Comparison of ENCODE assay signal across 13 cellular contexts in the genomic region with DNA sequence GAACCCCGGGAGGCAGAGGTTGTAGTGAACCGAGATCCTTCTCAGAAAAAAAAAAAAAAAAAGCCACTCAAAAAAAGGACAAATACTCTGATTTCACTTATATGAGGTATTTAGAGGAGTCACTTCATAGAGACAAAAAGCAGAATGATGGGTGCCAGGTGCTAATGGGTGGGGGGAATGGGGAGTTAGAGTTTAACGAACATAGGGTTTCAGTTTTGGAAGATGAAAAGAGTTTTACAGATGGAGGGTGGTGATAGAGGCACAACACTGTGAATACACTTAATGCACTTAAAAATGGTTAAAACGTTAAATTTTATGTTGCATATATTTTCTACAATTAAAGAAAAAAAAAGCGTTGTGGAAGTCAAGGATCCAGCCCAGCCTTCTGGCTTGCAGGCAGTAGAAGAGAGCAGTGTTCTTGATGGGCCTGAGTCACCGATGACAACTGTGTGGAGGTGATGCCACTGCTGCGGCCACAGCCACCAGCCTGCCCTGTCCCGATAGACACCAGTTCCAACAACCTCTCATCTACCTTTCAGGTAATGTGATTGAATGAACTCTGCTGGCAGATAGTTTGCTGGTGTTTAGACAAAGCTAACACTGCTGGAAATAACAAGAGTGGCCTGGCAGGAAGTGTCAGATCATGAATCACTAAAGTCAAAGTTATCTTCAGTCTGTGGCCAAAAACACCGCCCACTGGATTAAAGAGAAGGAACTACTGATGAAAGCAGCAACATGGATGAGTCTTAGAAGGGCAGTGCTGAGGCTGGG. TPM values are rescaled to one million over a fixed set of nuclear protein-coding genes. Genes with fewer than 3 reads are reported as not detected.
DNase-seq lines count a peak whose midpoint lies in the region; ATAC-seq, FAIRE-seq and TF ChIP-seq lines count a peak whose summit lies in the region.
"Had no signal": no experiment of that assay in that cellular context is flagged by ENCODE, and none has a peak within 500 bp of the region (broad histone marks: within the 10 kb centered on the region; RNA-seq: fewer than 3 reads in every experiment).

No MANE protein-coding gene starts in this region.

- POLR2A ChIA-PET in MCF 10A (lab: Yijun Ruan, JAX) = interaction anchor here (0.6 kb wide), 1 partner anchor 417 kb away, joined by 3 read pairs; no protein-coding TSS in a partner anchor

- H3K4me1 Mint-ChIP-seq in MCF 10A (ENCODE audit: insufficient read depth, unreplicated experiment) (peaks cover 9% of the 10 kb centered on the region), T-helper 17 cell (peaks cover 5% of the 10 kb centered on the region)
- H3K4me1 Mint-ChIP-seq in stimulated activated naive CD8-positive, alpha-beta T cell treated with anti-CD3 and anti-CD28 coated beads, Interleukin-15, amount 100 ng/mL, for 72 hours = peaks cover 7% of the 10 kb centered on the region

- 84 to 85% methylated on average over 9 of the region's 9 CpGs for WGBS in pancreas, 2 donors

- H3K27ac Mint-ChIP-seq in MCF 10A (ENCODE audit: low read depth, unreplicated experiment) (no peak overlapping the region), T-helper 17 cell (no peak overlapping the region)
- H3K27ac Mint-ChIP-seq in stimulated activated naive CD8-positive, alpha-beta T cell treated with anti-CD3 and anti-CD28 coated beads, Interleukin-15, amount 100 ng/mL, for 72 hours = no peak overlapping the region

- DNase-seq in MCF 10A (ENCODE audit: unreplicated experiment) (peak; percentile 42), breast epithelium (ENCODE audit: low spot score in 2 of 2) (no peak), T-helper 17 cell (no peak), NCI-H1417 (lab: John Stamatoyannopoulos, UW) (no peak), G401 (ENCODE audit: low spot score) (no peak), pancreas (no peak)
- DNase-seq in stimulated activated naive CD8-positive, alpha-beta T cell treated with anti-CD3 and anti-CD28 coated beads, Interleukin-15, amount 100 ng/mL, for 72 hours = peak in 1 of 2 donors; percentile 11
- DNase-seq: NCI-H187 treated with DMSO at 0.1 percent for 48 hours, Peyer's patch had no signal

- no peak for TF ChIP-seq POLR2A in breast epithelium (IDR thresholded peaks at IDR 0.05)

- CTCF ChIA-PET in MCF 10A (lab: Yijun Ruan, JAX) = no interaction called here

- FAIRE-seq in pancreas (lab: Jason Lieb, UNC) = no peak
- FAIRE-seq: GM12878 had no signal

- H3K9me3 ChIP-seq in breast epithelium (no peaks in the 10 kb centered on the region), T-helper 17 cell (ENCODE audit: control insufficient read depth, low read length, poor library complexity, severe bottlenecking) (no peaks in the 10 kb centered on the region), pancreas (no peaks in the 10 kb centered on the region)
- H3K9me3 ChIP-seq: BLaER1 treated with 17β-estradiol and CSF1 and Interleukin-3, amounts not matched to agents 10 nM and 100 nM; Peyer's patch had no signal

- H3K4me3 ChIP-seq in breast epithelium = no peak overlapping the region
- no peak overlapping the region for H3K4me3 ChIP-seq in pancreas
- H3K4me3 ChIP-seq: BLaER1 treated with 17β-estradiol and CSF1 and Interleukin-3, amounts not matched to agents 10 nM and 100 nM; GM12878; Peyer's patch had no signal

- in situ Hi-C loops in G401 (cut with HindIII; ENCODE audit: low sequenced_read_pairs) = no loop called here

- H3K9me3 Mint-ChIP-seq in MCF 10A (ENCODE audit: unreplicated experiment) = no peaks in the 10 kb centered on the region
- no peaks in the 10 kb centered on the region for H3K9me3 Mint-ChIP-seq in stimulated activated naive CD8-positive, alpha-beta T cell treated with anti-CD3 and anti-CD28 coated beads, Interleukin-15, amount 100 ng/mL, for 72 hours

- intact Hi-C loops in MCF 10A (cut with micrococcal nuclease) (no loop called here), breast epithelium (cut with DNase I; ENCODE audit: low total_unique reads) (no loop called here), pancreas (cut with DNase I) (no loop called here)

- no peak for ATAC-seq in T-helper 17 cell
- ATAC-seq in esophagus mucosa = peak; percentile 92
- peak; percentile 64 for ATAC-seq in stimulated activated naive CD8-positive, alpha-beta T cell treated with anti-CD3 and anti-CD28 coated beads, Interleukin-15, amount 100 ng/mL, for 72 hours
- no peak for ATAC-seq in pancreas
- ATAC-seq: GM12878 had no signal

- BruUV-seq in MCF 10A (replicated peaks; lab: Mats Ljungman, UMichigan) = no TSS peak

- no peaks in the 10 kb centered on the region for H3K27me3 ChIP-seq in breast epithelium
- H3K27me3 ChIP-seq in pancreas = no peaks in the 10 kb centered on the region
- H3K27me3 ChIP-seq: BLaER1 treated with 17β-estradiol and CSF1 and Interleukin-3, amounts not matched to agents 10 nM and 100 nM; Peyer's patch had no signal

- no peak overlapping the region for H3K27ac ChIP-seq in breast epithelium
- H3K27ac ChIP-seq in pancreas = no peak overlapping the region
- H3K27ac ChIP-seq: BLaER1 treated with 17β-estradiol and CSF1 and Interleukin-3, amounts not matched to agents 10 nM and 100 nM; Peyer's patch had no signal

- H3K36me3 Mint-ChIP-seq in MCF 10A (ENCODE audit: insufficient read depth, unreplicated experiment) = peaks cover 5% of the 10 kb centered on the region
- peaks cover 2% of the 10 kb centered on the region for H3K36me3 Mint-ChIP-seq in T-helper 17 cell (ENCODE audit: low read depth)

- no peaks in the 10 kb centered on the region for H3K4me1 ChIP-seq in breast epithelium
- no peaks in the 10 kb centered on the region for H3K4me1 ChIP-seq in pancreas
- H3K4me1 ChIP-seq: Peyer's patch had no signal

- TF ChIP-seq CTCF in MCF 10A (IDR thresholded peaks at IDR 0.05; ENCODE audit: unreplicated experiment) = no peak
- TF ChIP-seq CTCF in breast epithelium (IDR thresholded peaks at IDR 0.05) = no peak
- no peak for TF ChIP-seq CTCF in pancreas (IDR thresholded peaks at IDR 0.05)

- H3K36me3 ChIP-seq in breast epithelium (no peaks in the 10 kb centered on the region), pancreas (no peaks in the 10 kb centered on the region)
- H3K36me3 ChIP-seq: BLaER1 treated with 17β-estradiol and CSF1 and Interleukin-3, amounts not matched to agents 10 nM and 100 nM; Peyer's patch had no signal

- no peaks in the 10 kb centered on the region for H3K27me3 Mint-ChIP-seq in MCF 10A (ENCODE audit: insufficient read depth, unreplicated experiment)
- no peaks in the 10 kb centered on the region for H3K27me3 Mint-ChIP-seq in T-helper 17 cell
- H3K27me3 Mint-ChIP-seq in stimulated activated naive CD8-positive, alpha-beta T cell treated with anti-CD3 and anti-CD28 coated beads, Interleukin-15, amount 100 ng/mL, for 72 hours = no peaks in the 10 kb centered on the region

- H3K4me3 Mint-ChIP-seq in MCF 10A (ENCODE audit: unreplicated experiment) (no peak overlapping the region), T-helper 17 cell (peak overlapping the region; percentile 1)
- H3K4me3 Mint-ChIP-seq in stimulated activated naive CD8-positive, alpha-beta T cell treated with anti-CD3 and anti-CD28 coated beads, Interleukin-15, amount 100 ng/mL, for 72 hours = peak overlapping the region in 1 of 2 donors; percentile 24
- H3K4me3 Mint-ChIP-seq: neural crest cell had no signal

RNA-seq across cellular contexts. Expression of a gene that starts 49.9 kb away (rescaled TPM):
- total RNA-seq in MCF 10A (2022) (16.4 and 21.0 TPM in 2 replicates), breast epithelium (10 to 100 TPM; 18.0 to 30.6 (median 18.2) TPM), T-helper 17 cell (10 to 100 TPM; 16.9 to 19.6 TPM), esophagus mucosa (19.0 TPM), pancreas (10 to 100 TPM in 1 of 6 donors, 1 to 10 TPM in 5; 4.4 to 10.3 (median 6.7) TPM)
- total RNA-seq in G401 (2014; rRNA removed; shearing (Covaris generic)) = 15.9 and 26.4 TPM in 2 replicates
- polyA plus RNA-seq in pancreas = 1 to 10 TPM; 4.6 TPM

Comparison
In these comparisons a context has a peak if more than half of its experiments do, and no peak if none do; other contexts are left out.
1. ATAC-seq: peak in esophagus mucosa (single experiment) and stimulated activated naive CD8-positive, alpha-beta T cell treated with anti-CD3 and anti-CD28 coated beads, Interleukin-15, amount 100 ng/mL, for 72 hours (single experiment); none in T-helper 17 cell (single experiment) and pancreas (0 of 4).